8 cellular contexts compared by ENCODE assay signal in genomic region chr10:49592726-49593563, GRCh38. TPM values are rescaled to one million over a fixed set of nuclear protein-coding genes. Genes with fewer than 3 reads are reported as not detected.
A peak's percentile ranks its signal among the peaks of the same experiment; 100 is the strongest.
DNase-seq lines count a peak whose midpoint lies in the region; ATAC-seq and TF ChIP-seq lines count a peak whose summit lies in the region.

No MANE protein-coding gene starts in this region.

- no peaks in the 10 kb centered on the region for H3K27me3 ChIP-seq in GM23338 (ENCODE audit: insufficient read depth)

- no peaks in the 10 kb centered on the region; the same call in 1 of the 2 replicates for H3K4me1 ChIP-seq in GM23338 (ENCODE audit: insufficient read depth)

- H3K27ac Mint-ChIP-seq in GM23338 = no peak overlapping the region

- H3K36me3 Mint-ChIP-seq in GM23338 (ENCODE audit: low read depth) = no peaks in the 10 kb centered on the region

- H3K9me3 Mint-ChIP-seq in GM23338 = no peaks in the 10 kb centered on the region

- no peak overlapping the region for H3K4me2 ChIP-seq in GM23338

- H3K4me3 Mint-ChIP-seq in GM23338 = no peak overlapping the region

- no peaks in the 10 kb centered on the region for H4K20me1 ChIP-seq in GM23338 (replicated peaks; ENCODE audit: insufficient read depth)

- no peaks in the 10 kb centered on the region for H3F3A ChIP-seq in GM23338 (replicated peaks; ENCODE audit: low read depth)

- H2AFZ ChIP-seq in GM23338 = no peak overlapping the region

- no peaks in the 10 kb centered on the region for H3K79me2 ChIP-seq in GM23338 (replicated peaks; ENCODE audit: insufficient read depth)

- DNase-seq in ELF-1 (ENCODE audit: low read depth, low spot score) (peak; percentile 72), GM23338 (ENCODE audit: low spot score) (peak; percentile 90), NCI-H1092 treated with DMSO at 0.1 percent for 48 hours (lab: John Stamatoyannopoulos, UW) (peak; percentile 27), cerebellum (ENCODE audit: low spot score) (peak; percentile 67), left lobe of liver (ENCODE audit: low spot score) (peak; percentile 65)
- peak; percentile 19 for DNase-seq in activated CD4-positive, CD25-positive, alpha-beta regulatory T cell treated with anti-CD3 and anti-CD28 coated beads, Interleukin-2, amount 50 U/mL, for 16 hours (ENCODE audit: low read depth, low spot score)
- peak; percentile 21 to 54 (median 27) for DNase-seq in stimulated activated CD4-positive, alpha-beta T cell treated with anti-CD3 and anti-CD28 coated beads, TNF-alpha, amount 100 ng/mL, for 24 hours (ENCODE audit: low read depth in 3 of 3)

- no peaks in the 10 kb centered on the region for H3K36me3 ChIP-seq in GM23338 (ENCODE audit: insufficient read depth)

- peak; percentile 91 to 98 for TF ChIP-seq CTCF in GM23338 (conservative IDR thresholded peaks at IDR 0.05; ENCODE audit: low read depth in 2 of 2)

- H3K4me3 ChIP-seq in GM23338 = no peak overlapping the region

- H3K27ac ChIP-seq in GM23338 (ENCODE audit: low read depth) = no peak overlapping the region

- no peaks in the 10 kb centered on the region for H3K9me2 ChIP-seq in GM23338 (ENCODE audit: insufficient read depth)

- peaks cover 20% of the 10 kb centered on the region for H3K27me3 Mint-ChIP-seq in GM23338 (ENCODE audit: insufficient read depth, low read depth, poor library complexity)

- H3K4me1 Mint-ChIP-seq in GM23338 = peaks cover 13% of the 10 kb centered on the region

- peak; percentile 84 for ATAC-seq in GM23338
- peak; percentile 93 for ATAC-seq in left lobe of liver
- ATAC-seq in GM19452 (IDR thresholded peaks at IDR 0.05; ENCODE audit: unreplicated experiment) = no peak

TF ChIP-seq in GM23338, 12 proteins besides CTCF, POLR2A, EP300 and RAD21 (continues in another document):
- TF ChIP-seq ZNF331 (CRISPR knock-in tag; IDR thresholded peaks at IDR 0.05; ENCODE audit: low read depth) (no peak), ETS1 (IDR thresholded peaks at IDR 0.05) (no peak), POLR2AphosphoS5 (IDR thresholded peaks at IDR 0.05; ENCODE audit: low read depth) (no peak), CREB1 (CRISPR knock-in tag; IDR thresholded peaks at IDR 0.05; ENCODE audit: low read depth) (no peak), EZH2phosphoT487 (IDR thresholded peaks at IDR 0.05; ENCODE audit: unreplicated experiment) (no peak), REST (IDR thresholded peaks at IDR 0.05; ENCODE audit: unreplicated experiment) (no peak), ZNF114 (CRISPR knock-in tag; IDR thresholded peaks at IDR 0.05) (no peak), JUNB (IDR thresholded peaks at IDR 0.05; ENCODE audit: unreplicated experiment) (no peak), EZH2 (IDR thresholded peaks at IDR 0.05; ENCODE audit: low read depth, unreplicated experiment) (no peak), ZNF462 (CRISPR knock-in tag; IDR thresholded peaks at IDR 0.05) (no peak)

RNA-seq across cellular contexts. Expression of gene SLC18A3, which starts 17.2 kb away (rescaled TPM):
- total RNA-seq in GM23338 (2014; rRNA removed; shearing (Covaris generic)) = 0.12 TPM in 1 of 2 replicates, not detected in the other
- polyA plus RNA-seq in GM23338 (2016; fragmentation: Nextera tagmentation; extraction: Ambion mirVana) = 0.09 and 0.16 TPM in 2 replicates
- total RNA-seq in cerebellum (3.4 TPM), left lobe of liver (not detected)

RNA-seq across cellular contexts. Expression of gene CHAT, which starts 20.9 kb away (rescaled TPM):
- not detected in 2 replicates for total RNA-seq in GM23338 (2014; rRNA removed; shearing (Covaris generic))
- not detected in 2 replicates for polyA plus RNA-seq in GM23338 (2016; fragmentation: Nextera tagmentation; extraction: Ambion mirVana)
- total RNA-seq in cerebellum (7.4 TPM), left lobe of liver (not detected)

RNA-seq across cellular contexts. Expression of gene ERCC6, which starts 54.0 kb away (rescaled TPM):
- 10.1 and 13.8 TPM in 2 replicates for total RNA-seq in GM23338 (2014; rRNA removed; shearing (Covaris generic))
- 2.5 and 4.0 TPM in 2 replicates for polyA plus RNA-seq in GM23338 (2016; fragmentation: Nextera tagmentation; extraction: Ambion mirVana)
- 44.9 TPM for total RNA-seq in cerebellum
- total RNA-seq in left lobe of liver = 12.6 TPM

Comparison
In these comparisons a context has a peak if more than half of its experiments do, and no peak if none do; other contexts are left out.
1. DNase-seq: peak in every context shown above with its lines; median percentile 90 in GM23338; 72 in ELF-1; 67 in cerebellum; 65 in left lobe of liver; 27 in NCI-H1092 treated with DMSO at 0.1 percent for 48 hours; 27 in stimulated activated CD4-positive, alpha-beta T cell treated with anti-CD3 and anti-CD28 coated beads, TNF-alpha, amount 100 ng/mL, for 24 hours; 19 in activated CD4-positive, CD25-positive, alpha-beta regulatory T cell treated with anti-CD3 and anti-CD28 coated beads, Interleukin-2, amount 50 U/mL, for 16 hours.